1 cellular context compared by ENCODE assay signal in genomic region chr10:8352696-8353095, GRCh38.
TF ChIP-seq lines count a peak whose summit lies in the region.

No MANE protein-coding gene starts in this region.

TF ChIP-seq in GM23338, 12 proteins besides CTCF, POLR2A, EP300 and RAD21 (continued from another document):
- TF ChIP-seq ZNF462 (CRISPR knock-in tag; IDR thresholded peaks at IDR 0.05) (no peak), ZNF331 (CRISPR knock-in tag; IDR thresholded peaks at IDR 0.05; ENCODE audit: low read depth) (no peak), CREB1 (CRISPR knock-in tag; IDR thresholded peaks at IDR 0.05; ENCODE audit: low read depth) (no peak), ZNF114 (CRISPR knock-in tag; IDR thresholded peaks at IDR 0.05) (no peak), POLR2AphosphoS5 (IDR thresholded peaks at IDR 0.05; ENCODE audit: low read depth) (no peak), NANOG (IDR thresholded peaks at IDR 0.05; ENCODE audit: borderline replicate concordance) (no peak), JUNB (IDR thresholded peaks at IDR 0.05; ENCODE audit: unreplicated experiment) (no peak), STAT1 (IDR thresholded peaks at IDR 0.05; ENCODE audit: unreplicated experiment) (no peak)
- TF ChIP-seq, protein P1, sequence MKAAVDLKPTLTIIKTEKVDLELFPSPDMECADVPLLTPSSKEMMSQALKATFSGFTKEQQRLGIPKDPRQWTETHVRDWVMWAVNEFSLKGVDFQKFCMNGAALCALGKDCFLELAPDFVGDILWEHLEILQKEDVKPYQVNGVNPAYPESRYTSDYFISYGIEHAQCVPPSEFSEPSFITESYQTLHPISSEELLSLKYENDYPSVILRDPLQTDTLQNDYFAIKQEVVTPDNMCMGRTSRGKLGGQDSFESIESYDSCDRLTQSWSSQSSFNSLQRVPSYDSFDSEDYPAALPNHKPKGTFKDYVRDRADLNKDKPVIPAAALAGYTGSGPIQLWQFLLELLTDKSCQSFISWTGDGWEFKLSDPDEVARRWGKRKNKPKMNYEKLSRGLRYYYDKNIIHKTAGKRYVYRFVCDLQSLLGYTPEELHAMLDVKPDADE (IDR thresholded peaks at IDR 0.05), result no peak
